Comparison of ENCODE assay signal across 16 cellular contexts in the genomic region with DNA sequence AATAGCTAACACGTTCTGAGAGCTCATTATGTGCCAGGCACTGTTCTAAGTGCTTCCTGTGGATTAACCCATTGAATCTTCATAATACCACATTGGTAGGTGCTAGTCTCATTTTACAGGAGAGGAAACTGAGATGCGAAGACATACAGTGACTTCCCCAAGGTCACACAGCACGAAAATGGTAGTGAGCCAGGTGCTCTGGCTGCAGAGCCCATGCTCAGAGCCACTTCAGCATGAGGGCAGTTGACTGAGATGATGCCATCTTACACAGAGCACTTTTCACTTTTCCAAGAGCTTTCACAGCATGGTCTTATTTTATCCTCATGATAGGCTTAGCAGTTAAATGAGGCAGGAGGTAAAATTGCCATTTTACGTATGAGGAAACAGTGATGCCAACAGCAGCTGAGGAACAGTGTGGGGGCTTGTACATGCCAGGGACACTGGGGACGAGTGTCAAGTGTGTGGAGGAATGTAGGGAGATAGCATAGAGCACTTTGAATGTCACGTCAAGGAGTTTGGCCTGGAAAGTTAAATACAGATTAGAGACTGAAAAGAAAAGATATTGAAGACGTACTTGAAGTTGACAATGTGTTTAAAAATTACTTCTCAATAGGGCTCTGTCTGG.
DNase-seq lines count a peak whose midpoint lies in the region; ATAC-seq, FAIRE-seq and TF ChIP-seq lines count a peak whose summit lies in the region.
"Had no signal": no experiment of that assay in that cellular context is flagged by ENCODE, and none has a peak within 500 bp of the region (broad histone marks: within the 10 kb centered on the region; RNA-seq: fewer than 3 reads in every experiment).

No MANE protein-coding gene starts in this region.

- intact Hi-C loops in heart left ventricle (cut with DNase I), result loop anchor here in 6 of 10 donors (2.0 to 10.0 kb wide), 9 partner anchors 41 to 539 kb away; no protein-coding TSS in a partner anchor

- H3K9me3 ChIP-seq in heart left ventricle (peaks cover 0 to 3% (median 0%) of the 10 kb centered on the region in 12 donors), right atrium auricular region (no peaks in the 10 kb centered on the region)
- H3K9me3 ChIP-seq: Caco-2 had no signal

- no peaks in the 10 kb centered on the region for H3K4me1 Mint-ChIP-seq in activated T-cell treated with anti-CD3 and anti-CD28 coated beads, Interleukin-2, amount 50 U/mL, for 24 hours (ENCODE audit: low read depth)
- H3K4me1 Mint-ChIP-seq: CD8-positive, alpha-beta memory T cell had no signal

- H3K27ac ChIP-seq in heart left ventricle, result peak overlapping the region; percentile 42 to 97 (median 84)
- peak overlapping the region; percentile 79 to 96 for H3K27ac ChIP-seq in right atrium auricular region
- H3K27ac ChIP-seq: BLaER1 had no signal

- TF ChIP-seq POLR2A in heart left ventricle (IDR thresholded peaks at IDR 0.05), result no peak

- H3K27me3 ChIP-seq in heart left ventricle, result no peaks in the 10 kb centered on the region
- no peaks in the 10 kb centered on the region for H3K27me3 ChIP-seq in right atrium auricular region
- H3K27me3 ChIP-seq: BLaER1 had no signal

- no peak overlapping the region for H3K27ac Mint-ChIP-seq in activated T-cell treated with anti-CD3 and anti-CD28 coated beads, Interleukin-2, amount 50 U/mL, for 24 hours
- H3K27ac Mint-ChIP-seq: CD8-positive, alpha-beta memory T cell; GM23338; H9 had no signal

- no peaks in the 10 kb centered on the region for H3K36me3 ChIP-seq in heart left ventricle
- H3K36me3 ChIP-seq in right atrium auricular region, result no peaks in the 10 kb centered on the region
- H3K36me3 ChIP-seq: BLaER1 had no signal

- TF ChIP-seq CTCF in heart left ventricle (IDR thresholded peaks at IDR 0.05), result no peak
- no peak for TF ChIP-seq CTCF in right atrium auricular region (IDR thresholded peaks at IDR 0.05)

- H3K4me3 ChIP-seq in heart left ventricle, result no peak overlapping the region
- no peak overlapping the region for H3K4me3 ChIP-seq in right atrium auricular region
- H3K4me3 ChIP-seq: BLaER1, GM23338 had no signal

- H3K4me1 ChIP-seq in heart left ventricle, result peaks cover 0 to 22% (median 0%) of the 10 kb centered on the region in 12 donors
- H3K4me1 ChIP-seq in right atrium auricular region, result no peaks in the 10 kb centered on the region
- H3K4me1 ChIP-seq: Caco-2 had no signal

- peak; percentile 23 for FAIRE-seq in urothelium cell line (lab: Jason Lieb, UNC)
- FAIRE-seq: HepG2 had no signal

- no peaks in the 10 kb centered on the region for H3K36me3 Mint-ChIP-seq in activated T-cell treated with anti-CD3 and anti-CD28 coated beads, Interleukin-2, amount 50 U/mL, for 24 hours (ENCODE audit: low read depth)
- H3K36me3 Mint-ChIP-seq: CD8-positive, alpha-beta memory T cell had no signal

- peaks cover 7% of the 10 kb centered on the region for H3K27me3 Mint-ChIP-seq in activated T-cell treated with anti-CD3 and anti-CD28 coated beads, Interleukin-2, amount 50 U/mL, for 24 hours

- DNase-seq in NCI-H2029 (lab: John Stamatoyannopoulos, UW) (peak; percentile 40), NCI-H2029 treated with DMSO at 0.1 percent for 48 hours (lab: John Stamatoyannopoulos, UW) (no peak), heart left ventricle (peak in 4 of 5 donors; percentile 65 to 84 (median 75)), right atrium auricular region (ENCODE audit: low spot score) (no peak), urothelium cell line (ENCODE audit: low spot score) (no peak)
- no peak for DNase-seq in activated T-cell treated with anti-CD3 and anti-CD28 coated beads, Interleukin-2, amount 50 U/mL, for 24 hours
- DNase-seq: 8988T; AML-193; Caco-2; CD8-positive, alpha-beta memory T cell had no signal

- WGBS in heart left ventricle, 4 donors, result 26 to 35% (median 29%) methylated on average over 7 of the region's 7 CpGs

- no peaks in the 10 kb centered on the region for H3K9me3 Mint-ChIP-seq in activated T-cell treated with anti-CD3 and anti-CD28 coated beads, Interleukin-2, amount 50 U/mL, for 24 hours

- H3K4me3 Mint-ChIP-seq in activated T-cell treated with anti-CD3 and anti-CD28 coated beads, Interleukin-2, amount 50 U/mL, for 24 hours, result no peak overlapping the region
- H3K4me3 Mint-ChIP-seq: CD8-positive, alpha-beta memory T cell; GM23338; H9 had no signal

- ATAC-seq in heart left ventricle (peak; percentile 91 to 96 (median 92)), GM19351 (IDR thresholded peaks at IDR 0.05; ENCODE audit: unreplicated experiment) (no peak), HG03469 (IDR thresholded peaks at IDR 0.05; ENCODE audit: unreplicated experiment) (no peak)
- ATAC-seq: GM23338, HepG2 had no signal

Comparison
In these comparisons a context has a peak if more than half of its experiments do, and no peak if none do; other contexts are left out.
1. DNase-seq: peak in NCI-H2029 (single experiment) and heart left ventricle (4 of 5); none in NCI-H2029 treated with DMSO at 0.1 percent for 48 hours (single experiment), right atrium auricular region (single experiment), urothelium cell line (single experiment) and activated T-cell treated with anti-CD3 and anti-CD28 coated beads, Interleukin-2, amount 50 U/mL, for 24 hours (single experiment).
2. ATAC-seq: peak in heart left ventricle (4 of 4); none in GM19351 (single experiment) and HG03469 (single experiment).